ENCODE assay signal across 29 cellular contexts in genomic region chr1:19049798-19050197, GRCh38.
"Had no signal": no experiment of that assay in that cellular context is flagged by ENCODE, and none has a peak within 500 bp of the region (broad histone marks: within the 10 kb centered on the region; RNA-seq: fewer than 3 reads in every experiment).

No MANE protein-coding gene starts in this region.

- H3K9ac ChIP-seq: parathyroid adenoma had no signal

- H3K9me3 Mint-ChIP-seq: naive thymus-derived CD8-positive, alpha-beta T cell; natural killer cell treated with Interleukin-12 subunit alpha and Interleukin-12 subunit beta and Interleukin-15 and Interleukin-18, amount 100 ng/mL, for 72 hours; nephron progenitor cell; neural crest cell; stimulated activated memory B cell treated with anti-CD40 and anti-IgM and Interleukin-4, amounts not matched to agents 10 μg/mL and 1 μg/mL and 100 μg/mL, for 72 hours; stimulated activated naive CD8-positive, alpha-beta T cell treated with anti-CD3 and anti-CD28 coated beads, Interleukin-15, Interleukin-2, amounts not matched to agents 100 ng/mL and 50 ng/mL, for 24 hours had no signal

- ATAC-seq: naive thymus-derived CD8-positive, alpha-beta T cell; natural killer cell treated with Interleukin-12 subunit alpha and Interleukin-12 subunit beta and Interleukin-15 and Interleukin-18, amount 100 ng/mL, for 72 hours; sciatic nerve; stimulated activated memory B cell treated with anti-CD40 and anti-IgM and Interleukin-4, amounts not matched to agents 10 μg/mL and 1 μg/mL and 100 μg/mL, for 72 hours had no signal

- H3K4me2 ChIP-seq: smooth muscle cell had no signal

- H3K27ac ChIP-seq: neutrophil, ovary, parathyroid adenoma, psoas muscle, skin epidermis, spleen, stomach, thoracic aorta, tibial nerve, upper lobe of left lung, vagina had no signal

- FAIRE-seq: urothelium cell line had no signal

- H3K27me3 ChIP-seq: ovary, thyroid gland, upper lobe of left lung, vagina had no signal

- H3K4me3 Mint-ChIP-seq: naive thymus-derived CD8-positive, alpha-beta T cell; natural killer cell treated with Interleukin-12 subunit alpha and Interleukin-12 subunit beta and Interleukin-15 and Interleukin-18, amount 100 ng/mL, for 72 hours; nephron progenitor cell; neural crest cell; stimulated activated memory B cell treated with anti-CD40 and anti-IgM and Interleukin-4, amounts not matched to agents 10 μg/mL and 1 μg/mL and 100 μg/mL, for 72 hours; stimulated activated naive CD8-positive, alpha-beta T cell treated with anti-CD3 and anti-CD28 coated beads, Interleukin-15, Interleukin-2, amounts not matched to agents 100 ng/mL and 50 ng/mL, for 24 hours had no signal

- H3K36me3 ChIP-seq: neutrophil, ovary, spleen, stomach, thoracic aorta, thyroid gland, tibial nerve, upper lobe of left lung, vagina had no signal

- H3K27ac Mint-ChIP-seq: natural killer cell treated with Interleukin-12 subunit alpha and Interleukin-12 subunit beta and Interleukin-15 and Interleukin-18, amount 100 ng/mL, for 72 hours; nephron progenitor cell; progenitor cell of endocrine pancreas; stimulated activated memory B cell treated with anti-CD40 and anti-IgM and Interleukin-4, amounts not matched to agents 10 μg/mL and 1 μg/mL and 100 μg/mL, for 72 hours; stimulated activated naive CD8-positive, alpha-beta T cell treated with anti-CD3 and anti-CD28 coated beads, Interleukin-15, Interleukin-2, amounts not matched to agents 100 ng/mL and 50 ng/mL, for 24 hours had no signal

- H3K4me1 ChIP-seq: parathyroid adenoma, psoas muscle, vagina had no signal

- H3K9me3 ChIP-seq: neutrophil, ovary, psoas muscle, spleen, stomach, thoracic aorta, thyroid gland, tibial nerve, upper lobe of left lung, vagina had no signal

- H2AFZ ChIP-seq: parathyroid adenoma had no signal

- H3K4me3 ChIP-seq: ovary, psoas muscle, skin epidermis, smooth muscle cell, spleen, stomach, thoracic aorta, thyroid gland, tibial nerve, upper lobe of left lung, vagina had no signal

- H3K79me2 ChIP-seq: parathyroid adenoma had no signal

- DNase-seq: nephron progenitor cell; nucleus accumbens; ovary; spleen; stimulated activated CD4-positive, alpha-beta T cell treated with anti-CD3 and anti-CD28 coated beads, Interleukin-12 subunit alpha, Interleukin-12 subunit beta, amount 100 ng/mL, for 4 hours; stimulated activated CD4-positive, alpha-beta T cell treated with anti-CD3 and anti-CD28 coated beads, Interleukin-1b, Interleukin-23, amount 100 ng/mL, for 48 hours; stimulated activated CD4-positive, alpha-beta T cell treated with anti-CD3 and anti-CD28 coated beads, Interleukin-4, amount 100 ng/mL, for 1 hour; stimulated activated CD4-positive, alpha-beta T cell treated with anti-CD3 and anti-CD28 coated beads, Interleukin-4, amount 100 ng/mL, for 4 hours; stimulated activated CD8-positive, alpha-beta memory T cell treated with anti-CD3 and anti-CD28 coated beads, Interleukin-4, amount 100 ng/mL, for 48 hours; stimulated activated naive CD4-positive, alpha-beta T cell treated with Interleukin-2 at 50 U/mL for 16 hours; stomach; thyroid gland; upper lobe of left lung had no signal

- H3K36me3 Mint-ChIP-seq: naive thymus-derived CD8-positive, alpha-beta T cell; natural killer cell treated with Interleukin-12 subunit alpha and Interleukin-12 subunit beta and Interleukin-15 and Interleukin-18, amount 100 ng/mL, for 72 hours; stimulated activated memory B cell treated with anti-CD40 and anti-IgM and Interleukin-4, amounts not matched to agents 10 μg/mL and 1 μg/mL and 100 μg/mL, for 72 hours had no signal
